In the genomic region with DNA sequence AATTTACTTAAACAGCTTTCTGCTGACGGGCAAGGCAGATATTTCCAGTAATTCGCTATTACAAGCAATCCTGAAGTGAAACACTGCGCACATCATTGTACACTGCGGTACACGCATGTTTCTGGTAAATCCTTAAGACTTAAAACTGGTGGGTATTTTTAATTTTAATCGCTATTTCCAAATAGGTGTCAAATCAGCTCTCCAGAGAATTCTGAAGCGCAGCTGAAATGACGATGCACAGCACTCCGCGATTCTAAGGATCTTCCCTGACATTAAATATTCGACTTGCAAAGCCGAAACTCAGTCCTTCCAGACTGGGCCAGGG, we compare ENCODE assay signal across 1 cellular context.
A peak's percentile ranks its signal among the peaks of the same experiment; 100 is the strongest.
TF ChIP-seq lines count a peak whose summit lies in the region.

No MANE protein-coding gene starts in this region.

TF ChIP-seq in K562, 482 proteins besides CTCF, POLR2A, EP300 and RAD21:
- TF ChIP-seq SAP30 (IDR thresholded peaks at IDR 0.05; ENCODE audit: borderline replicate concordance, insufficient read depth, low read depth, low read length, poor library complexity, severe bottlenecking) (peak; percentile 15), NFIX (CRISPR knock-in tag; IDR thresholded peaks at IDR 0.05; ENCODE audit: low read depth) (no peak), TRIM28 (IDR thresholded peaks at IDR 0.05) (no peak), ILF3 (IDR thresholded peaks at IDR 0.05; ENCODE audit: borderline replicate concordance) (no peak), FUS (optimal IDR thresholded peaks at IDR 0.05; ENCODE audit: low read depth, low read length) (no peak), BRD4 (IDR thresholded peaks at IDR 0.05) (0 out of 2 replicates have a peak, but pooled peaks have one; percentile 72), DPF2 (IDR thresholded peaks at IDR 0.05) (no peak), ZNF584 (CRISPR knock-in tag; IDR thresholded peaks at IDR 0.05; ENCODE audit: low read depth) (no peak)
- TF ChIP-seq, protein P1, sequence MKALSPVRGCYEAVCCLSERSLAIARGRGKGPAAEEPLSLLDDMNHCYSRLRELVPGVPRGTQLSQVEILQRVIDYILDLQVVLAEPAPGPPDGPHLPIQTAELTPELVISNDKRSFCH (CRISPR knock-in tag; IDR thresholded peaks at IDR 0.05): no peak
- TF ChIP-seq, protein P1 (tag; IDR thresholded peaks at IDR 0.05): no peak
